In genomic region chr7:4909891-4910290, GRCh38 we compare ENCODE assay signal across 25 cellular contexts. TPM values are rescaled to one million over a fixed set of nuclear protein-coding genes. Genes with fewer than 3 reads are reported as not detected.
"Had no signal": no experiment of that assay in that cellular context is flagged by ENCODE, and none has a peak within 500 bp of the region (broad histone marks: within the 10 kb centered on the region; RNA-seq: fewer than 3 reads in every experiment).

No MANE protein-coding gene starts in this region.

- H3K27ac Mint-ChIP-seq: IgD-negative memory B cell had no signal

- H3K36me3 ChIP-seq: MG63, Peyer's patch, SJSA1 had no signal

- H3K4me3 Mint-ChIP-seq: IgD-negative memory B cell had no signal

- H3K27me3 ChIP-seq: MG63, Peyer's patch had no signal

- H3K27ac ChIP-seq: Peyer's patch, SJSA1, SK-N-MC had no signal

- H3K4me3 ChIP-seq: MG63, Peyer's patch, SJSA1, SK-N-MC had no signal

- H3K36me3 Mint-ChIP-seq: IgD-negative memory B cell had no signal

- H3K9me3 ChIP-seq: MG63, Peyer's patch, SJSA1 had no signal

- H3K4me1 ChIP-seq: Peyer's patch, SJSA1 had no signal

- DNase-seq: Karpas-422, KBM-7, MG63, NCI-H1092, NCI-H1436, NCI-H187, NCI-H2029, NCI-H2081 treated with DMSO at 0.1 percent for 48 hours, NCI-H2171, NCI-H226, NCI-H446, NCI-H510A, NCI-H524 treated with DMSO at 0.1 percent for 48 hours, NCI-H69, NCI-H82, PC-3, Peyer's patch, SHP77 treated with DMSO at 0.1 percent for 48 hours had no signal

- H3K4me1 Mint-ChIP-seq: IgD-negative memory B cell had no signal

RNA-seq across cellular contexts. Expression of gene RADIL, which starts 26.4 kb away (rescaled TPM):
- total RNA-seq: RPMI7951 had no signal

RNA-seq across cellular contexts. Expression of gene PAPOLB, which starts 48.1 kb away (rescaled TPM):
- total RNA-seq: HT1080; Peyer's patch; RPMI7951; SJSA1; T-helper 1 cell treated with Interleukin-12 subunit alpha and Interleukin-12 subunit beta and Interleukin-4 antibody, amounts not matched to agents 30 ng/mL and 1 ng/mL, for 36 hours had no signal

RNA-seq across cellular contexts. Expression of gene MMD2, which starts 49.1 kb away (rescaled TPM):
- total RNA-seq: HT1080; PC-3; Peyer's patch; Right ventricle myocardium inferior; RPMI7951; SJSA1; T-helper 1 cell treated with Interleukin-12 subunit alpha and Interleukin-12 subunit beta and Interleukin-4 antibody, amounts not matched to agents 30 ng/mL and 1 ng/mL, for 36 hours had no signal
